ENCODE assay signal across 1 cellular context in genomic region chr17:41613277-41614082, GRCh38.
TF ChIP-seq lines count a peak whose summit lies in the region.

No MANE protein-coding gene starts in this region.

TF ChIP-seq in HCT116, 20 proteins besides CTCF, POLR2A, EP300 and RAD21 (continued from another document):
- TF ChIP-seq YY1 (IDR thresholded peaks at IDR 0.05; ENCODE audit: extremely low read depth, insufficient replicate concordance, low read depth, low read length) (no peak), POLR2AphosphoS5 (IDR thresholded peaks at IDR 0.05; ENCODE audit: low read depth, low read length) (no peak), EGR1 (IDR thresholded peaks at IDR 0.05; ENCODE audit: low read depth) (no peak), REST (IDR thresholded peaks at IDR 0.05; ENCODE audit: low read depth) (no peak), ZNF274 (IDR thresholded peaks at IDR 0.05; ENCODE audit: low read depth, low read length) (no peak), EZH2phosphoT487 (IDR thresholded peaks at IDR 0.05; ENCODE audit: borderline replicate concordance) (no peak), ATF3 (IDR thresholded peaks at IDR 0.05) (no peak)
- TF ChIP-seq, protein P1, sequence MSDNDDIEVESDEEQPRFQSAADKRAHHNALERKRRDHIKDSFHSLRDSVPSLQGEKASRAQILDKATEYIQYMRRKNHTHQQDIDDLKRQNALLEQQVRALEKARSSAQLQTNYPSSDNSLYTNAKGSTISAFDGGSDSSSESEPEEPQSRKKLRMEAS (IDR thresholded peaks at IDR 0.05), result no peak
